11 cellular contexts compared by ENCODE assay signal in genomic region chr7:29196191-29196590, GRCh38. TPM values are rescaled to one million over a fixed set of nuclear protein-coding genes. Genes with fewer than 3 reads are reported as not detected.
DNase-seq lines count a peak whose midpoint lies in the region; ATAC-seq and TF ChIP-seq lines count a peak whose summit lies in the region.
"Had no signal": no experiment of that assay in that cellular context is flagged by ENCODE, and none has a peak within 500 bp of the region (broad histone marks: within the 10 kb centered on the region; RNA-seq: fewer than 3 reads in every experiment).

No MANE protein-coding gene starts in this region.

- H3K9me3 ChIP-seq in CD4-positive, alpha-beta memory T cell (ENCODE audit: control insufficient read depth in 1 of 2, low read length in 2 of 2), result no peaks in the 10 kb centered on the region
- H3K9me3 ChIP-seq in naive thymus-derived CD4-positive, alpha-beta T cell (ENCODE audit: control insufficient read depth in 2 of 3, low read length in 3 of 3), result no peaks in the 10 kb centered on the region

- POLR2A ChIA-PET in CD4-positive, alpha-beta memory T cell (lab: Charles Lee; ENCODE audit: partially characterized antibody), result interaction anchor here (0.7 to 0.9 kb wide), 2 partner anchors 48 to 237 kb away, joined by 3 read pairs; no protein-coding TSS in a partner anchor
- POLR2A ChIA-PET in naive thymus-derived CD4-positive, alpha-beta T cell (lab: Charles Lee), result no interaction called here
- POLR2A ChIA-PET in HEK293T (lab: Yijun Ruan, JAX), result no interaction called here

- H3K27me3 Mint-ChIP-seq in CD4-positive, alpha-beta memory T cell, result peaks cover 11 to 15% of the 10 kb centered on the region in 2 donors
- peaks cover 30% of the 10 kb centered on the region for H3K27me3 Mint-ChIP-seq in activated naive CD8-positive, alpha-beta T cell
- peaks cover 38 to 70% (median 54%) of the 10 kb centered on the region in 5 donors for H3K27me3 Mint-ChIP-seq in naive thymus-derived CD4-positive, alpha-beta T cell

- peak in 1 of 5 donors; percentile 6 for DNase-seq in CD4-positive, alpha-beta memory T cell
- DNase-seq in naive thymus-derived CD4-positive, alpha-beta T cell, result no peak
- DNase-seq in OCI-M2 (lab: John Stamatoyannopoulos, UW; ENCODE audit: unreplicated experiment) (no peak), HEK293T (ENCODE audit: extremely low spot score) (no peak), NCI-H82 treated with DMSO at 0.1 percent for 48 hours (lab: John Stamatoyannopoulos, UW; ENCODE audit: unreplicated experiment) (no peak)
- DNase-seq: cortex of kidney; EL; stimulated activated CD4-positive, alpha-beta T cell treated with anti-CD3 and anti-CD28 coated beads, Interleukin-12 subunit alpha, Interleukin-12 subunit beta, amount 100 ng/mL, for 4 hours had no signal

- no peak overlapping the region for H3K27ac ChIP-seq in CD4-positive, alpha-beta memory T cell (ENCODE audit: low read depth, low read length)
- H3K27ac ChIP-seq in naive thymus-derived CD4-positive, alpha-beta T cell (ENCODE audit: low read depth, low read length), result no peak overlapping the region

- H3K4me1 Mint-ChIP-seq in CD4-positive, alpha-beta memory T cell, result peaks cover 11 to 35% (median 20%) of the 10 kb centered on the region in 4 donors
- H3K4me1 Mint-ChIP-seq in activated naive CD8-positive, alpha-beta T cell (ENCODE audit: low read depth), result peaks cover 18% of the 10 kb centered on the region
- peaks cover 7 to 27% (median 17%) of the 10 kb centered on the region in 7 donors for H3K4me1 Mint-ChIP-seq in naive thymus-derived CD4-positive, alpha-beta T cell

- CTCF ChIA-PET in CD4-positive, alpha-beta memory T cell (lab: Charles Lee; ENCODE audit: partially characterized antibody), result no interaction called here
- CTCF ChIA-PET in naive thymus-derived CD4-positive, alpha-beta T cell (lab: Charles Lee), result no interaction called here
- CTCF ChIA-PET in HEK293T (lab: Yijun Ruan, JAX), result interaction anchor here (0.6 kb wide), 2 partner anchors 112 to 212 kb away, joined by 3 read pairs; no protein-coding TSS in a partner anchor

- ATAC-seq in GM18867 (IDR thresholded peaks at IDR 0.05; ENCODE audit: unreplicated experiment), result peak; percentile 45
- peak; percentile 31 for ATAC-seq in naive thymus-derived CD4-positive, alpha-beta T cell

- H3K27ac Mint-ChIP-seq in CD4-positive, alpha-beta memory T cell, result peak overlapping the region in 1 of 7 donors; percentile 89
- no peak overlapping the region for H3K27ac Mint-ChIP-seq in activated naive CD8-positive, alpha-beta T cell
- no peak overlapping the region for H3K27ac Mint-ChIP-seq in naive thymus-derived CD4-positive, alpha-beta T cell

- no peaks in the 10 kb centered on the region for H3K27me3 ChIP-seq in CD4-positive, alpha-beta memory T cell (ENCODE audit: insufficient read depth, low read length)
- H3K27me3 ChIP-seq in naive thymus-derived CD4-positive, alpha-beta T cell (ENCODE audit: control insufficient read depth in 2 of 2, insufficient read depth in 2 of 2, low read length in 2 of 2), result no peaks in the 10 kb centered on the region

- H3K36me3 ChIP-seq in CD4-positive, alpha-beta memory T cell (ENCODE audit: insufficient read depth, low read length), result no peaks in the 10 kb centered on the region
- H3K36me3 ChIP-seq in naive thymus-derived CD4-positive, alpha-beta T cell (ENCODE audit: control insufficient read depth in 2 of 3, insufficient read depth in 3 of 3, low read length in 3 of 3), result no peaks in the 10 kb centered on the region

- peaks cover 16% of the 10 kb centered on the region for H3K4me1 ChIP-seq in CD4-positive, alpha-beta memory T cell (ENCODE audit: insufficient read depth, low read length)
- H3K4me1 ChIP-seq in naive thymus-derived CD4-positive, alpha-beta T cell (ENCODE audit: control insufficient read depth in 2 of 2, insufficient read depth in 2 of 2, low read length in 2 of 2), result peaks cover 0 to 26% of the 10 kb centered on the region in 2 donors

- H3K4me3 Mint-ChIP-seq in CD4-positive, alpha-beta memory T cell, result peak overlapping the region in 7 of 8 donors; percentile 32 to 97 (median 90)
- peak overlapping the region; percentile 91 for H3K4me3 Mint-ChIP-seq in activated naive CD8-positive, alpha-beta T cell
- peak overlapping the region in 6 of 10 donors; percentile 14 to 90 (median 70) for H3K4me3 Mint-ChIP-seq in naive thymus-derived CD4-positive, alpha-beta T cell

- H3K36me3 Mint-ChIP-seq in CD4-positive, alpha-beta memory T cell, result peaks cover 0 to 4% of the 10 kb centered on the region in 2 donors
- no peaks in the 10 kb centered on the region for H3K36me3 Mint-ChIP-seq in activated naive CD8-positive, alpha-beta T cell
- H3K36me3 Mint-ChIP-seq in naive thymus-derived CD4-positive, alpha-beta T cell, result no peaks in the 10 kb centered on the region

- H3K9me3 Mint-ChIP-seq in CD4-positive, alpha-beta memory T cell, result peaks cover 0 to 3% (median 0%) of the 10 kb centered on the region in 8 donors
- no peaks in the 10 kb centered on the region for H3K9me3 Mint-ChIP-seq in activated naive CD8-positive, alpha-beta T cell (ENCODE audit: low read depth)
- no peaks in the 10 kb centered on the region for H3K9me3 Mint-ChIP-seq in naive thymus-derived CD4-positive, alpha-beta T cell

- no peak overlapping the region for H3K4me3 ChIP-seq in CD4-positive, alpha-beta memory T cell (ENCODE audit: low read length in 2 of 2)
- H3K4me3 ChIP-seq in naive thymus-derived CD4-positive, alpha-beta T cell (ENCODE audit: low read length), result peak overlapping the region; percentile 40

- intact Hi-C loops in CD4-positive, alpha-beta memory T cell (cut with micrococcal nuclease), result no loop called here
- intact Hi-C loops in naive thymus-derived CD4-positive, alpha-beta T cell (cut with micrococcal nuclease), result loop anchor here (10.0 kb wide), 2 partner anchors 139 to 271 kb away; no protein-coding TSS in a partner anchor

TF ChIP-seq in HEK293T, 16 proteins besides CTCF, POLR2A, EP300 and RAD21:
- no peak for TF ChIP-seq BHLHE40 (IDR thresholded peaks at IDR 0.05; ENCODE audit: borderline replicate concordance)
- no peak for TF ChIP-seq L3MBTL2 (conservative IDR thresholded peaks at IDR 0.05)
- TF ChIP-seq CTBP1 (IDR thresholded peaks at IDR 0.05; ENCODE audit: borderline replicate concordance), result no peak
- TF ChIP-seq NFRKB (IDR thresholded peaks at IDR 0.05), result no peak
- TF ChIP-seq ELF4 (IDR thresholded peaks at IDR 0.05), result no peak
- TF ChIP-seq SUZ12 (IDR thresholded peaks at IDR 0.05), result no peak
- no peak for TF ChIP-seq LEF1 (IDR thresholded peaks at IDR 0.05; ENCODE audit: borderline replicate concordance)
- TF ChIP-seq FOXA1 (IDR thresholded peaks at IDR 0.05), result no peak
- TF ChIP-seq FOXK2 (IDR thresholded peaks at IDR 0.05), result no peak
- no peak for TF ChIP-seq ZNF384 (IDR thresholded peaks at IDR 0.05)
- no peak for TF ChIP-seq FOXM1 (IDR thresholded peaks at IDR 0.05; ENCODE audit: borderline replicate concordance)

RNA-seq across cellular contexts. Expression of gene CHN2, which starts 1.6 kb away (rescaled TPM):
- total RNA-seq in CD4-positive, alpha-beta memory T cell, result 1 to 10 TPM; 4.9 to 7.6 TPM
- 1 to 10 TPM; 1.8 to 2.1 TPM for polyA plus RNA-seq in CD4-positive, alpha-beta memory T cell
- total RNA-seq in naive thymus-derived CD4-positive, alpha-beta T cell, result 10 to 100 TPM in 1 of 5 experiments, 1 to 10 TPM in 2, under 1 TPM in 2; 0.34 to 28.1 (median 1.8) TPM
- under 1 TPM; 0.47 to 0.98 TPM for polyA plus RNA-seq in naive thymus-derived CD4-positive, alpha-beta T cell
- total RNA-seq: LHCN-M2 had no signal

RNA-seq across cellular contexts. Expression of gene CPVL, which starts 49.9 kb away (rescaled TPM):
- total RNA-seq in CD4-positive, alpha-beta memory T cell, result 1 to 10 TPM; 1.3 to 1.6 TPM
- polyA plus RNA-seq in CD4-positive, alpha-beta memory T cell, result under 1 TPM in 1 of 2 donors, not detected in 1; 0.61 TPM
- 10 to 100 TPM in 2 of 5 experiments, 1 to 10 TPM in 2, under 1 TPM in 1; 0.48 to 88.3 (median 3.2) TPM for total RNA-seq in naive thymus-derived CD4-positive, alpha-beta T cell
- under 1 TPM; 0.32 to 0.78 TPM for polyA plus RNA-seq in naive thymus-derived CD4-positive, alpha-beta T cell
